Comparison of ENCODE assay signal across 9 cellular contexts in the genomic region with DNA sequence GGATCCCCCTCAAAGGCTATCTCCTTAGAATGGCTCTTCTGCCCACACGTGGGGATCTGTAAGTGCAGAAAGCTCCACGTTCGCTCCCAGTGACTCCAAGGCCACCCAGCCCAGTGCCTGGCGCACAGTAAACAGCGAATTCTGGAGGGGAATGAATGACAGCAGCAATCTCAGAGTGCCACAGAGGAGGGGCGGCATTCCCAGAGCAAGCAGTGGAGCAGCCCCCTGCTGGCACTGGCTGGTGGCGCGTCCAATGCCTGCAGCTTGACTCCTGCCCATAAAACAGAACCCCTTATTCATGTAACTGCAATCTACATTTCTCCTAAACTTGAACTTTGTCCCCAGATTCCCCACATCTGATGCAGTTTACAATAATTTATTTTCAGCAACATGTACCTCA. TPM values are rescaled to one million over a fixed set of nuclear protein-coding genes. Genes with fewer than 3 reads are reported as not detected.
DNase-seq lines count a peak whose midpoint lies in the region; ATAC-seq lines count a peak whose summit lies in the region.
"Had no signal": no experiment of that assay in that cellular context is flagged by ENCODE, and none has a peak within 500 bp of the region (broad histone marks: within the 10 kb centered on the region; RNA-seq: fewer than 3 reads in every experiment).

No MANE protein-coding gene starts in this region.

- H3K9me3 Mint-ChIP-seq in activated naive CD4-positive, alpha-beta T cell treated with anti-CD3 and anti-CD28 coated beads, Interleukin-2, amount 10 ng/mL, durations not matched to agents 7 days and 5 days, result no peaks in the 10 kb centered on the region
- no peaks in the 10 kb centered on the region for H3K9me3 Mint-ChIP-seq in stimulated activated naive B cell treated with anti-CD40 and anti-IgM and Interleukin-4, amounts not matched to agents 10 μg/mL and 1 μg/mL and 100 μg/mL, for 72 hours

- H3K27me3 Mint-ChIP-seq in activated naive CD4-positive, alpha-beta T cell treated with anti-CD3 and anti-CD28 coated beads, Interleukin-2, amount 10 ng/mL, durations not matched to agents 7 days and 5 days, result peaks cover 99% of the 10 kb centered on the region
- peaks cover 79 to 91% of the 10 kb centered on the region in 2 donors for H3K27me3 Mint-ChIP-seq in stimulated activated naive B cell treated with anti-CD40 and anti-IgM and Interleukin-4, amounts not matched to agents 10 μg/mL and 1 μg/mL and 100 μg/mL, for 72 hours

- CTCF ChIA-PET in activated naive CD4-positive, alpha-beta T cell treated with anti-CD3 and anti-CD28 coated beads, Interleukin-2, amount 10 ng/mL, durations not matched to agents 7 days and 5 days (lab: Charles Lee), result interaction anchor here (1.7 to 2.1 kb wide), 3 partner anchors 11 to 266 kb away, joined by 7 to 8 read pairs (median 8); no protein-coding TSS in a partner anchor

- ATAC-seq in stimulated activated naive B cell treated with anti-CD40 and anti-IgM and Interleukin-4, amounts not matched to agents 10 μg/mL and 1 μg/mL and 100 μg/mL, for 72 hours (replicated peaks), result peak; percentile 42 to 45

- no peak overlapping the region for H3K4me3 Mint-ChIP-seq in activated naive CD4-positive, alpha-beta T cell treated with anti-CD3 and anti-CD28 coated beads, Interleukin-2, amount 10 ng/mL, durations not matched to agents 7 days and 5 days
- no peak overlapping the region for H3K4me3 Mint-ChIP-seq in stimulated activated naive B cell treated with anti-CD40 and anti-IgM and Interleukin-4, amounts not matched to agents 10 μg/mL and 1 μg/mL and 100 μg/mL, for 72 hours

- peaks cover 2% of the 10 kb centered on the region for H3K4me1 Mint-ChIP-seq in activated naive CD4-positive, alpha-beta T cell treated with anti-CD3 and anti-CD28 coated beads, Interleukin-2, amount 10 ng/mL, durations not matched to agents 7 days and 5 days
- peaks cover 6 to 11% of the 10 kb centered on the region in 2 donors for H3K4me1 Mint-ChIP-seq in stimulated activated naive B cell treated with anti-CD40 and anti-IgM and Interleukin-4, amounts not matched to agents 10 μg/mL and 1 μg/mL and 100 μg/mL, for 72 hours

- peak; percentile 35 for DNase-seq in activated naive CD4-positive, alpha-beta T cell treated with anti-CD3 and anti-CD28 coated beads, Interleukin-2, amount 10 ng/mL, durations not matched to agents 7 days and 5 days
- no peak for DNase-seq in activated naive CD4-positive, alpha-beta T cell treated with Interleukin-2 at 50 U/mL for 16 hours
- DNase-seq in NAMALWA (ENCODE audit: low spot score), result peak; percentile 48
- peak; percentile 52 for DNase-seq in dermis blood vessel endothelial cell
- no peak for DNase-seq in stimulated activated naive B cell treated with anti-CD40 and anti-IgM and Interleukin-4, amounts not matched to agents 10 μg/mL and 1 μg/mL and 100 μg/mL, for 72 hours
- no peak for DNase-seq in COLO668 (lab: John Stamatoyannopoulos, UW; ENCODE audit: unreplicated experiment)
- no peak for DNase-seq in DMS79 treated with DMSO at 0.1 percent for 48 hours (lab: John Stamatoyannopoulos, UW)
- no peak for DNase-seq in NCI-H2029 treated with DMSO at 0.1 percent for 48 hours (lab: John Stamatoyannopoulos, UW)
- DNase-seq: hippocampal formation had no signal

- H3K36me3 Mint-ChIP-seq in activated naive CD4-positive, alpha-beta T cell treated with anti-CD3 and anti-CD28 coated beads, Interleukin-2, amount 10 ng/mL, durations not matched to agents 7 days and 5 days, result no peaks in the 10 kb centered on the region
- no peaks in the 10 kb centered on the region for H3K36me3 Mint-ChIP-seq in stimulated activated naive B cell treated with anti-CD40 and anti-IgM and Interleukin-4, amounts not matched to agents 10 μg/mL and 1 μg/mL and 100 μg/mL, for 72 hours

- H3K27ac Mint-ChIP-seq in activated naive CD4-positive, alpha-beta T cell treated with anti-CD3 and anti-CD28 coated beads, Interleukin-2, amount 10 ng/mL, durations not matched to agents 7 days and 5 days, result no peak overlapping the region
- no peak overlapping the region for H3K27ac Mint-ChIP-seq in stimulated activated naive B cell treated with anti-CD40 and anti-IgM and Interleukin-4, amounts not matched to agents 10 μg/mL and 1 μg/mL and 100 μg/mL, for 72 hours

RNA-seq across cellular contexts. Expression of gene HELT, which starts 6.9 kb away (rescaled TPM):
- total RNA-seq in dermis blood vessel endothelial cell, result not detected in 2 replicates

Comparison
In these comparisons a context has a peak if more than half of its experiments do, and no peak if none do; other contexts are left out.
1. DNase-seq: peak in activated naive CD4-positive, alpha-beta T cell treated with anti-CD3 and anti-CD28 coated beads, Interleukin-2, amount 10 ng/mL, durations not matched to agents 7 days and 5 days (single experiment), NAMALWA (single experiment) and dermis blood vessel endothelial cell (single experiment); none in activated naive CD4-positive, alpha-beta T cell treated with Interleukin-2 at 50 U/mL for 16 hours (single experiment), stimulated activated naive B cell treated with anti-CD40 and anti-IgM and Interleukin-4, amounts not matched to agents 10 μg/mL and 1 μg/mL and 100 μg/mL, for 72 hours (single experiment), COLO668 (single experiment), DMS79 treated with DMSO at 0.1 percent for 48 hours (single experiment) and NCI-H2029 treated with DMSO at 0.1 percent for 48 hours (single experiment).